Comparison of ENCODE assay signal across 10 cellular contexts in genomic region chr20:25553819-25554296, GRCh38. TPM values are rescaled to one million over a fixed set of nuclear protein-coding genes. Genes with fewer than 3 reads are reported as not detected.
DNase-seq lines count a peak whose midpoint lies in the region; ATAC-seq and TF ChIP-seq lines count a peak whose summit lies in the region.
"Had no signal": no experiment of that assay in that cellular context is flagged by ENCODE, and none has a peak within 500 bp of the region (broad histone marks: within the 10 kb centered on the region; RNA-seq: fewer than 3 reads in every experiment).

No MANE protein-coding gene starts in this region.

- intact Hi-C loops in natural killer cell (cut with micrococcal nuclease), result no loop called here

- H4K20me1 ChIP-seq in Karpas-422 (ENCODE audit: insufficient read depth, low read depth, low read length), result no peaks in the 10 kb centered on the region

- H3K27ac Mint-ChIP-seq in natural killer cell, result no peak overlapping the region

- H3K9me2 ChIP-seq in Karpas-422 (replicated peaks; ENCODE audit: insufficient read depth, low read length), result no peaks in the 10 kb centered on the region

- in situ Hi-C loops in astrocyte of the cerebellum (cut with HindIII; ENCODE audit: low sequenced_read_pairs), result no loop called here

- H3K9me3 Mint-ChIP-seq in natural killer cell, result no peaks in the 10 kb centered on the region
- H3K9me3 Mint-ChIP-seq: activated T-cell treated with anti-CD3 and anti-CD28 coated beads, Interleukin-2, amount 50 U/mL, for 4 hours had no signal

- DNase-seq in COR-L47 (lab: John Stamatoyannopoulos, UW) (peak; percentile 42), Karpas-422 (peak; percentile 11), astrocyte of the cerebellum (ENCODE audit: low read depth) (peak; percentile 38), mucosa of gallbladder (ENCODE audit: low spot score) (peak; percentile 29), KG1 (lab: John Stamatoyannopoulos, UW) (no peak), natural killer cell (no peak), hippocampal formation (lab: John Stamatoyannopoulos, UW) (no peak)
- no peak for DNase-seq in stimulated activated naive CD4-positive, alpha-beta T cell treated with Interleukin-2 at 50 U/mL for 16 hours (lab: John Stamatoyannopoulos, UW)
- DNase-seq: activated T-cell treated with anti-CD3 and anti-CD28 coated beads, Interleukin-2, amount 50 U/mL, for 4 hours had no signal

- no peak overlapping the region for H3K4me3 ChIP-seq in Karpas-422 (ENCODE audit: low read length)
- H3K4me3 ChIP-seq in astrocyte of the cerebellum (ENCODE audit: low read depth, low read length), result no peak overlapping the region
- H3K4me3 ChIP-seq: SJSA1 had no signal

- no peaks in the 10 kb centered on the region for H3K9me3 ChIP-seq in Karpas-422 (ENCODE audit: low read length)
- H3K9me3 ChIP-seq: SJSA1 had no signal

- no peaks in the 10 kb centered on the region for H3K79me2 ChIP-seq in Karpas-422 (ENCODE audit: low read length)

- H3K9ac ChIP-seq in Karpas-422 (ENCODE audit: low read length), result no peak overlapping the region

- H3K4me1 ChIP-seq in Karpas-422 (ENCODE audit: low read length), result no peaks in the 10 kb centered on the region

- H3K4me1 Mint-ChIP-seq in natural killer cell, result peaks cover 12 to 27% of the 10 kb centered on the region in 2 donors

- H3K4me2 ChIP-seq in Karpas-422 (ENCODE audit: low read depth, low read length, poor library complexity, severe bottlenecking), result no peak overlapping the region

- H3K27me3 Mint-ChIP-seq in natural killer cell (ENCODE audit: low read depth in 2 of 2), result peaks cover 0 to 3% of the 10 kb centered on the region in 2 donors

- no peaks in the 10 kb centered on the region for H3K36me3 ChIP-seq in Karpas-422 (ENCODE audit: insufficient read depth, low read length)

- H3K4me3 Mint-ChIP-seq in natural killer cell, result no peak overlapping the region
- H3K4me3 Mint-ChIP-seq: activated T-cell treated with anti-CD3 and anti-CD28 coated beads, Interleukin-2, amount 50 U/mL, for 4 hours had no signal

- H2AFZ ChIP-seq in Karpas-422 (ENCODE audit: low read length), result no peak overlapping the region

- ATAC-seq in natural killer cell, result no peak
- ATAC-seq: activated T-cell treated with anti-CD3 and anti-CD28 coated beads, Interleukin-2, amount 50 U/mL, for 4 hours had no signal

- no peaks in the 10 kb centered on the region for H3K27me3 ChIP-seq in Karpas-422 (ENCODE audit: low read length)
- H3K27me3 ChIP-seq: SJSA1 had no signal

- H3K36me3 Mint-ChIP-seq in natural killer cell, result no peaks in the 10 kb centered on the region

- no peak overlapping the region for H3K27ac ChIP-seq in Karpas-422 (ENCODE audit: low read length)
- H3K27ac ChIP-seq: SJSA1 had no signal

- TF ChIP-seq CTCF in astrocyte of the cerebellum (IDR thresholded peaks at IDR 0.05; ENCODE audit: low read depth, low read length, missing control alignments), result no peak
- TF ChIP-seq CTCF in natural killer cell (IDR thresholded peaks at IDR 0.05), result no peak

RNA-seq across cellular contexts. Expression of gene NINL, which starts 31.5 kb away (rescaled TPM):
- 0.19 and 0.79 TPM in 2 replicates for total RNA-seq in Karpas-422 (2014; rRNA removed; shearing (Covaris generic); ENCODE audit: low replicate concordance)
- 20.8 TPM for total RNA-seq in mucosa of gallbladder
- 1 to 10 TPM; 3.1 to 6.9 (median 4.9) TPM for total RNA-seq in natural killer cell

Comparison
In these comparisons a context has a peak if more than half of its experiments do, and no peak if none do; other contexts are left out.
1. DNase-seq: peak in COR-L47 (single experiment), Karpas-422 (single experiment), astrocyte of the cerebellum (single experiment) and mucosa of gallbladder (single experiment); none in KG1 (single experiment), natural killer cell (single experiment), stimulated activated naive CD4-positive, alpha-beta T cell treated with Interleukin-2 at 50 U/mL for 16 hours (single experiment) and hippocampal formation (0 of 2).